In the genomic region with DNA sequence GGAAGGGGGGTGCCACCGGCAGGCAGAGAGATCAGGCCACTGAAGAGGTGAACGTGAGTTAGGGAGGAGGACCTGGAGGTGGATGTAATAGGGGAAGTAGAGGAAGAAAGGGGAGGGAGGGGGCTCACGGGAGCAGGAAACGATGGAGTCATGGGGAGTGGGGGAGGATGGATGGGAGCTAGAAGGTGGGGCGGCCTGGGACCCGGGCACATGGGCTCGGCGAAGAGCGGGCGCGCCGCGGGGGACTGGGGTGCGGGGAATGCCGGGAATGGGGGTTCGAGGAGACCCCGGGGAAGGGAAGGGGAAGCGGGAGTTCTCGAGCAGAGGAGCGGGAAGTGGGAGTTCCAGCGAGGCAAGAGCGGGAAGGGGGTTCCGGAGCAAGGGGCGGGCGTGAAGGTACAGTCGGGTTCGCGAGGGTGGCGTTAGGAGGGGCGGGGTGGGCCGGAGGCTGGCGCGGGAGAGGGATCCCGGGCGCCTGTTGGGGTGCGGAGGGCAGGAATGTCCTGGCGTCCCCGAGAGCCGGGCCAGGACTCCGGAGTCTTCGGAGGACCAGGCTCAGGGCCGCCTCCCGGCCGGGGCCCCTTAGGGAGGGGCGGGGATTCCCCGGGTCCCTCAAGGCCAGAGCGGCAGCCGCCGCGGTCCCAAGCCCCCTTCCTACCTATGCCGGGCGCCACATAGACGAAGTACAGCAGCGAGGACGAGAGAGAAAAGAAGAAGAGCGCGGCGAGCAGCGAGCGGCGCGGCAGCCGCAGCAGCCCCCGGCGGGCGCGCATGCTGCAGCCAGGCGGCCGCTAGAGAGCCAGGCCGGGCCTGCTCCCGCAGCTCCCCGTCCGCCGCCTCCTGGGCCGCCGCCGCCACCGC, we compare ENCODE assay signal across 8 cellular contexts. TPM values are rescaled to one million over a fixed set of nuclear protein-coding genes. Genes with fewer than 3 reads are reported as not detected.
A peak's percentile ranks its signal among the peaks of the same experiment; 100 is the strongest.
DNase-seq lines count a peak whose midpoint lies in the region; ATAC-seq and TF ChIP-seq lines count a peak whose summit lies in the region.

No MANE protein-coding gene starts in this region.

- H3K36me3 Mint-ChIP-seq in GM23338 (ENCODE audit: low read depth) (no peaks in the 10 kb centered on the region; the same call in 2 of the 3 replicates), type B pancreatic cell (no peaks in the 10 kb centered on the region)
- H3K36me3 Mint-ChIP-seq in activated CD4-positive, alpha-beta T cell treated with anti-CD3 and anti-CD28 coated beads, Interleukin-2, amount 10 ng/mL, durations not matched to agents 24 days and 14 days (ENCODE audit: low read depth): peaks cover 2% of the 10 kb centered on the region

- H4K20me1 ChIP-seq in GM23338 (replicated peaks; ENCODE audit: insufficient read depth) (peaks cover 43% of the 10 kb centered on the region), Loucy (ENCODE audit: insufficient read depth, low read length, poor library complexity, severe bottlenecking) (peaks cover 39% of the 10 kb centered on the region)

- H3K27me3 Mint-ChIP-seq in GM23338 (ENCODE audit: insufficient read depth, low read depth, poor library complexity) (peaks cover 11% of the 10 kb centered on the region), type B pancreatic cell (no peaks in the 10 kb centered on the region)
- H3K27me3 Mint-ChIP-seq in activated CD4-positive, alpha-beta T cell treated with anti-CD3 and anti-CD28 coated beads, Interleukin-2, amount 10 ng/mL, durations not matched to agents 24 days and 14 days: no peaks in the 10 kb centered on the region

- no peaks in the 10 kb centered on the region for H3K36me3 ChIP-seq in GM06990 (ENCODE audit: control insufficient read depth, insufficient read depth, low read length)
- H3K36me3 ChIP-seq in GM23338 (ENCODE audit: insufficient read depth): no peaks in the 10 kb centered on the region
- H3K36me3 ChIP-seq in Loucy (ENCODE audit: insufficient read depth, low read length): no peaks in the 10 kb centered on the region
- H3K36me3 ChIP-seq in muscle layer of duodenum (ENCODE audit: control insufficient read depth in 1 of 2, insufficient read depth in 2 of 2, low read length in 2 of 2): no peaks in the 10 kb centered on the region

- H3K27me3 ChIP-seq in GM06990 (replicated peaks; ENCODE audit: control insufficient read depth, insufficient read depth, low read length) (no peaks in the 10 kb centered on the region), GM23338 (ENCODE audit: insufficient read depth) (no peaks in the 10 kb centered on the region), Loucy (ENCODE audit: insufficient read depth, low read length, poor library complexity, severe bottlenecking) (no peaks in the 10 kb centered on the region), muscle layer of duodenum (ENCODE audit: low read depth, low read length) (no peaks in the 10 kb centered on the region)

- peaks cover 33% of the 10 kb centered on the region for H3K4me1 ChIP-seq in GM23338 (ENCODE audit: insufficient read depth)
- H3K4me1 ChIP-seq in Loucy (ENCODE audit: insufficient read depth, low read length, poor library complexity, severe bottlenecking): peaks cover 40% of the 10 kb centered on the region
- peaks cover 17 to 39% of the 10 kb centered on the region in 2 donors for H3K4me1 ChIP-seq in muscle layer of duodenum (ENCODE audit: control insufficient read depth in 1 of 2, insufficient read depth in 2 of 2, low read length in 2 of 2)

- H3K4me1 Mint-ChIP-seq in GM23338 (peaks cover 37% of the 10 kb centered on the region), type B pancreatic cell (ENCODE audit: unreplicated experiment) (peaks cover 32% of the 10 kb centered on the region)
- peaks cover 30% of the 10 kb centered on the region for H3K4me1 Mint-ChIP-seq in activated CD4-positive, alpha-beta T cell treated with anti-CD3 and anti-CD28 coated beads, Interleukin-2, amount 10 ng/mL, durations not matched to agents 24 days and 14 days

- H3K4me3 Mint-ChIP-seq in GM23338 (peak overlapping the region; percentile 98), type B pancreatic cell (peak overlapping the region; percentile 94)
- peak overlapping the region; percentile 94 for H3K4me3 Mint-ChIP-seq in activated CD4-positive, alpha-beta T cell treated with anti-CD3 and anti-CD28 coated beads, Interleukin-2, amount 10 ng/mL, durations not matched to agents 24 days and 14 days

- intact Hi-C loops in activated CD4-positive, alpha-beta T cell treated with anti-CD3 and anti-CD28 coated beads, Interleukin-2, amount 10 ng/mL, durations not matched to agents 24 days and 14 days (cut with micrococcal nuclease): loop anchor here (2.0 to 5.0 kb wide), 3 partner anchors 36 to 100 kb away; a partner anchor contains a TSS

- H2AFZ ChIP-seq in GM23338 (no peak overlapping the region), Loucy (ENCODE audit: low read length) (peak overlapping the region; percentile 66)

- ATAC-seq in GM23338 (peak; percentile 59), HG03571 (IDR thresholded peaks at IDR 0.05; ENCODE audit: unreplicated experiment) (no peak)

- peak overlapping the region; percentile 99 for H3K4me2 ChIP-seq in GM23338
- H3K4me2 ChIP-seq in Loucy (ENCODE audit: low read depth, low read length, poor library complexity, severe bottlenecking): peak overlapping the region; percentile 87

- DNase-seq in GM06990 (ENCODE audit: extremely low read depth, insufficient read length): peak; percentile 70
- DNase-seq in GM23338 (ENCODE audit: low spot score): peak; percentile 85
- peak; percentile 81 for DNase-seq in activated CD4-positive, alpha-beta T cell treated with anti-CD3 and anti-CD28 coated beads, Interleukin-2, amount 10 ng/mL, durations not matched to agents 24 days and 14 days
- no peak for DNase-seq in epithelial cell of prostate (ENCODE audit: low read depth, low spot score)
- no peak for DNase-seq in type B pancreatic cell (ENCODE audit: extremely low spot score, unreplicated experiment)

- no peaks in the 10 kb centered on the region for H3K9me3 ChIP-seq in Loucy (ENCODE audit: insufficient read depth, low read depth, low read length)
- H3K9me3 ChIP-seq in muscle layer of duodenum (ENCODE audit: control insufficient read depth in 1 of 2, low read length in 2 of 2): no peaks in the 10 kb centered on the region

- 0 out of 2 replicates have a peak, but pooled peaks cover 2% of the 10 kb centered on the region for H3F3A ChIP-seq in GM23338 (replicated peaks; ENCODE audit: low read depth)
- H3F3A ChIP-seq in Loucy (ENCODE audit: low read depth): no peaks in the 10 kb centered on the region; the same call in 1 of the 2 replicates

- H3K9me3 Mint-ChIP-seq in GM23338: no peaks in the 10 kb centered on the region
- no peaks in the 10 kb centered on the region for H3K9me3 Mint-ChIP-seq in activated CD4-positive, alpha-beta T cell treated with anti-CD3 and anti-CD28 coated beads, Interleukin-2, amount 10 ng/mL, durations not matched to agents 24 days and 14 days
- no peaks in the 10 kb centered on the region for H3K9me3 Mint-ChIP-seq in type B pancreatic cell

- H3K4me3 ChIP-seq in GM06990 (replicated peaks; ENCODE audit: low read depth, low read length): peak overlapping the region; percentile 75
- peak overlapping the region; percentile 92 for H3K4me3 ChIP-seq in GM23338
- peak overlapping the region; percentile 95 for H3K4me3 ChIP-seq in Loucy (ENCODE audit: low read length, poor library complexity, severe bottlenecking)
- peak overlapping the region; percentile 83 to 89 for H3K4me3 ChIP-seq in muscle layer of duodenum (ENCODE audit: low read depth in 1 of 2, low read length in 2 of 2)

- no peak for TF ChIP-seq CTCF in GM06990 (IDR thresholded peaks at IDR 0.05; ENCODE audit: insufficient read depth, low read length, poor library complexity, severe bottlenecking)
- TF ChIP-seq CTCF in GM23338 (conservative IDR thresholded peaks at IDR 0.05; ENCODE audit: low read depth in 2 of 2): no peak
- no peak for TF ChIP-seq CTCF in Loucy (conservative IDR thresholded peaks at IDR 0.05; ENCODE audit: low read length)
- TF ChIP-seq CTCF in type B pancreatic cell (conservative IDR thresholded peaks at IDR 0.05): peak; percentile 28

- peak overlapping the region; percentile 90 for H3K9ac ChIP-seq in Loucy (ENCODE audit: low read depth, low read length, poor library complexity, severe bottlenecking)

- H3K27ac Mint-ChIP-seq in GM23338 (peak overlapping the region; percentile 97), type B pancreatic cell (peak overlapping the region; percentile 47)
- peak overlapping the region; percentile 91 for H3K27ac Mint-ChIP-seq in activated CD4-positive, alpha-beta T cell treated with anti-CD3 and anti-CD28 coated beads, Interleukin-2, amount 10 ng/mL, durations not matched to agents 24 days and 14 days

- H3K79me2 ChIP-seq in GM23338 (replicated peaks; ENCODE audit: insufficient read depth) (peaks cover 52% of the 10 kb centered on the region), Loucy (ENCODE audit: insufficient read depth, low read length) (peaks cover 52% of the 10 kb centered on the region)

- H3K9me2 ChIP-seq in GM23338 (ENCODE audit: insufficient read depth): no peaks in the 10 kb centered on the region
- no peaks in the 10 kb centered on the region for H3K9me2 ChIP-seq in Loucy (replicated peaks; ENCODE audit: low read depth, low read length)

- H3K27ac ChIP-seq in GM23338 (ENCODE audit: low read depth): peak overlapping the region; percentile 93
- peak overlapping the region; percentile 64 for H3K27ac ChIP-seq in epithelial cell of prostate
- H3K27ac ChIP-seq in muscle layer of duodenum (ENCODE audit: low read length): peak overlapping the region; percentile 70

TF ChIP-seq in GM23338, 12 proteins besides CTCF, POLR2A, EP300 and RAD21 (continues in another document):
- TF ChIP-seq POLR2AphosphoS5 (IDR thresholded peaks at IDR 0.05; ENCODE audit: low read depth): no peak; the same call in 1 of the 2 replicates
- no peak for TF ChIP-seq NANOG (IDR thresholded peaks at IDR 0.05; ENCODE audit: borderline replicate concordance)
- no peak for TF ChIP-seq ZNF114 (CRISPR knock-in tag; IDR thresholded peaks at IDR 0.05)
- no peak for TF ChIP-seq JUNB (IDR thresholded peaks at IDR 0.05; ENCODE audit: unreplicated experiment)
- TF ChIP-seq ZNF331 (CRISPR knock-in tag; IDR thresholded peaks at IDR 0.05; ENCODE audit: low read depth): no peak

RNA-seq across cellular contexts. Expression of a gene that starts 0.5 kb away (rescaled TPM):
- total RNA-seq in GM23338 (2014; rRNA removed; shearing (Covaris generic)): 50.3 and 53.2 TPM in 2 replicates
- polyA plus RNA-seq in GM23338 (2016; fragmentation: Nextera tagmentation; extraction: Ambion mirVana): 19.1 and 20.1 TPM in 2 replicates
- 39.0 and 39.1 TPM in 2 replicates for total RNA-seq in activated CD4-positive, alpha-beta T cell treated with anti-CD3 and anti-CD28 coated beads, Interleukin-2, amount 10 ng/mL, durations not matched to agents 24 days and 14 days
- total RNA-seq in type B pancreatic cell (ENCODE audit: low replicate concordance): 47.9 and 49.7 TPM in 2 replicates

Comparison
In these comparisons a context has a peak if more than half of its experiments do, and no peak if none do; other contexts are left out.
1. DNase-seq: peak in GM06990 (single experiment), GM23338 (single experiment) and activated CD4-positive, alpha-beta T cell treated with anti-CD3 and anti-CD28 coated beads, Interleukin-2, amount 10 ng/mL, durations not matched to agents 24 days and 14 days (single experiment); none in epithelial cell of prostate (single experiment) and type B pancreatic cell (single experiment).
2. H3K27ac Mint-ChIP-seq: peak in every context shown above with its lines; median percentile 97 in GM23338; 91 in activated CD4-positive, alpha-beta T cell treated with anti-CD3 and anti-CD28 coated beads, Interleukin-2, amount 10 ng/mL, durations not matched to agents 24 days and 14 days; 47 in type B pancreatic cell.
3. Peak in every context shown above with its lines, with median percentiles within 50 percentile points of each other: H3K4me3 ChIP-seq, H3K27ac ChIP-seq and H3K4me3 Mint-ChIP-seq.